In the genomic region with DNA sequence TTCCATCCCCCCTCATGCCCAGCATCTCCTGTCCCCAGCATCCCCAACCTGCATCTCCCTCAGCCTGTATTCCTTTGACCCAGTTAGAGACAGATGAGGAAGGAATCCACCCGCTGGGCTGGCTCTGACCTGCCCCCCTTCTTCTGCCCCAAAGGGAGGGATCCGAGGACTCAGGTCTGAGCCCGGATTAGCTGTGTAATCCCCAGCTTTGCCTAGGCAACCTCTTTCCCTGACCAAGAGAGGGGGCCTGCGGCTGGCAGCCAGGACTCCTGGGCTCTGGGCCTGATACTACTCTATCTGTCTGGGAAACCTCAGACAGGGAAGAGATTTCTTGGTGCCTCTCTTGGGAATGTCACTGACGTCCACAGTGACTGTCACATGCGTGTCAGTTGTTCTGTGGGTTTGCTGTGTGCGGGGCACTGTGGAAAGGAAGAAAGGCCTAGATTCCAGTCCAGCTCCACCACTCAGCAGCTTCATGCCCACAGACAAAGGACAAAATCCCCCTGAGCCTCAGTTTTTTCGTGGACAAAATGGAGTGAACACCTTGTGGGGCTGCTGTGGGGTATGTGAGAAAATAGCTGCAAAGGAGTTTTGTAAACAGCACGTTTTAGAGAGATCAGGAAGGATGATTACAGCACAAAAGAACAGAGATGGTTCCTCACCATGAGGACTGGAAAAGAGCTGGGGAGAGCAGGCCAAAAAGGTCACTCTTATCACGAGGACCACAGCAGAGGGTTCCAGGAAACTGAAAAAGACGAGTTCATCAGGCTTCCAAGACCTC, we compare ENCODE assay signal across 10 cellular contexts. TPM values are rescaled to one million over a fixed set of nuclear protein-coding genes. Genes with fewer than 3 reads are reported as not detected.
DNase-seq lines count a peak whose midpoint lies in the region; ATAC-seq and TF ChIP-seq lines count a peak whose summit lies in the region.
"Had no signal": no experiment of that assay in that cellular context is flagged by ENCODE, and none has a peak within 500 bp of the region (broad histone marks: within the 10 kb centered on the region; RNA-seq: fewer than 3 reads in every experiment).

No MANE protein-coding gene starts in this region.

- no peak overlapping the region for H3K27ac Mint-ChIP-seq in MCF 10A (ENCODE audit: low read depth, unreplicated experiment)
- H3K27ac Mint-ChIP-seq in activated CD8-positive, alpha-beta T cell treated with anti-CD3 and anti-CD28 coated beads for 36 hours, result peak overlapping the region; percentile 27

- no peaks in the 10 kb centered on the region for H3K27me3 ChIP-seq in breast epithelium
- H3K27me3 ChIP-seq in layer of hippocampus (ENCODE audit: control insufficient read depth, insufficient read depth, low read length), result no peaks in the 10 kb centered on the region
- H3K27me3 ChIP-seq in upper lobe of right lung, result no peaks in the 10 kb centered on the region

- H3K4me1 ChIP-seq in breast epithelium (no peaks in the 10 kb centered on the region), upper lobe of right lung (peaks cover 20% of the 10 kb centered on the region)

- POLR2A ChIA-PET in MCF 10A (lab: Yijun Ruan, JAX), result interaction anchor here (1.4 to 2.7 kb wide), 3 partner anchors 10 to 23 kb away, joined by 7 to 12 read pairs (median 11); a partner anchor contains a TSS
- POLR2A ChIA-PET in activated CD8-positive, alpha-beta T cell treated with anti-CD3 and anti-CD28 coated beads for 36 hours (lab: Charles Lee), result interaction anchor here (0.9 to 1.1 kb wide), 2 partner anchors 9 to 22 kb away, joined by 3 to 4 read pairs; a partner anchor contains a TSS

- peaks cover 14% of the 10 kb centered on the region for H3K36me3 Mint-ChIP-seq in MCF 10A (ENCODE audit: insufficient read depth, unreplicated experiment)
- peaks cover 19% of the 10 kb centered on the region for H3K36me3 Mint-ChIP-seq in activated CD8-positive, alpha-beta T cell treated with anti-CD3 and anti-CD28 coated beads for 36 hours (ENCODE audit: low read depth)

- H3K36me3 ChIP-seq in breast epithelium (no peaks in the 10 kb centered on the region), upper lobe of right lung (peaks cover 21% of the 10 kb centered on the region)

- TF ChIP-seq CTCF in MCF 10A (IDR thresholded peaks at IDR 0.05; ENCODE audit: unreplicated experiment) (no peak), breast epithelium (IDR thresholded peaks at IDR 0.05) (no peak), upper lobe of right lung (IDR thresholded peaks at IDR 0.05) (no peak)
- TF ChIP-seq CTCF in activated CD8-positive, alpha-beta T cell treated with anti-CD3 and anti-CD28 coated beads for 36 hours (IDR thresholded peaks at IDR 0.05), result no peak

- H3K9me3 ChIP-seq in breast epithelium (no peaks in the 10 kb centered on the region), upper lobe of right lung (no peaks in the 10 kb centered on the region)

- peak overlapping the region; percentile 80 for H3K4me3 Mint-ChIP-seq in MCF 10A (ENCODE audit: unreplicated experiment)
- H3K4me3 Mint-ChIP-seq in activated CD8-positive, alpha-beta T cell treated with anti-CD3 and anti-CD28 coated beads for 36 hours, result peak overlapping the region; percentile 52

- intact Hi-C loops in MCF 10A (cut with micrococcal nuclease), result loop anchor here (1.0 kb wide), 1 partner anchor 33 kb away; no protein-coding TSS in a partner anchor
- intact Hi-C loops in breast epithelium (cut with DNase I; ENCODE audit: low total_unique reads), result no loop called here
- intact Hi-C loops in activated CD8-positive, alpha-beta T cell treated with anti-CD3 and anti-CD28 coated beads for 36 hours (cut with micrococcal nuclease), result no loop called here
- intact Hi-C loops in upper lobe of right lung (cut with DNase I), result no loop called here

- no peak overlapping the region for H3K27ac ChIP-seq in breast epithelium
- peak overlapping the region; percentile 68 for H3K27ac ChIP-seq in layer of hippocampus (ENCODE audit: low read depth, low read length)
- H3K27ac ChIP-seq in upper lobe of right lung, result peak overlapping the region; percentile 91

- no peak for ATAC-seq in activated CD8-positive, alpha-beta T cell treated with anti-CD3 and anti-CD28 coated beads for 36 hours
- ATAC-seq in upper lobe of right lung (no peak), HG02798 (IDR thresholded peaks at IDR 0.05; ENCODE audit: poor library complexity, unreplicated experiment) (no peak)

- DNase-seq in MCF 10A (ENCODE audit: unreplicated experiment) (no peak), breast epithelium (ENCODE audit: low spot score in 2 of 2) (no peak), upper lobe of right lung (no peak), NCI-H345 treated with DMSO at 0.1 percent for 48 hours (lab: John Stamatoyannopoulos, UW; ENCODE audit: unreplicated experiment) (no peak), middle frontal gyrus (ENCODE audit: extremely low spot score, low spot score) (no peak)
- DNase-seq in activated CD8-positive, alpha-beta T cell treated with anti-CD3 and anti-CD28 coated beads for 36 hours, result no peak
- DNase-seq: NCI-H1092 treated with DMSO at 0.1 percent for 48 hours had no signal

- no peaks in the 10 kb centered on the region for H3K9me3 Mint-ChIP-seq in MCF 10A (ENCODE audit: unreplicated experiment)
- no peaks in the 10 kb centered on the region for H3K9me3 Mint-ChIP-seq in activated CD8-positive, alpha-beta T cell treated with anti-CD3 and anti-CD28 coated beads for 36 hours

- no peak for TF ChIP-seq POLR2A in breast epithelium (IDR thresholded peaks at IDR 0.05)

- no peaks in the 10 kb centered on the region for H3K4me1 Mint-ChIP-seq in MCF 10A (ENCODE audit: insufficient read depth, unreplicated experiment)
- peaks cover 18% of the 10 kb centered on the region for H3K4me1 Mint-ChIP-seq in activated CD8-positive, alpha-beta T cell treated with anti-CD3 and anti-CD28 coated beads for 36 hours (ENCODE audit: low read depth)

- CTCF ChIA-PET in MCF 10A (lab: Yijun Ruan, JAX), result interaction anchor here (0.5 to 0.6 kb wide), 2 partner anchors 21 to 282 kb away, joined by 3 read pairs; no protein-coding TSS in a partner anchor
- CTCF ChIA-PET in activated CD8-positive, alpha-beta T cell treated with anti-CD3 and anti-CD28 coated beads for 36 hours (lab: Charles Lee), result interaction anchor here (1.2 to 1.6 kb wide), 3 partner anchors 9 to 214 kb away, joined by 3 to 6 read pairs (median 4); a partner anchor contains a TSS

- peaks cover 9% of the 10 kb centered on the region for H3K27me3 Mint-ChIP-seq in MCF 10A (ENCODE audit: insufficient read depth, unreplicated experiment)
- H3K27me3 Mint-ChIP-seq in activated CD8-positive, alpha-beta T cell treated with anti-CD3 and anti-CD28 coated beads for 36 hours, result peaks cover 11% of the 10 kb centered on the region

- H3K4me3 ChIP-seq in breast epithelium (no peak overlapping the region), upper lobe of right lung (no peak overlapping the region)

- BruUV-seq in MCF 10A (replicated peaks; lab: Mats Ljungman, UMichigan), result no TSS peak

RNA-seq across cellular contexts. Expression of a gene that starts 1.3 kb away (rescaled TPM):
- total RNA-seq in MCF 10A (2022) (158 and 223 TPM in 2 replicates), breast epithelium (100 to 1,000 TPM; 159 to 222 (median 186) TPM), upper lobe of right lung (141 TPM)
- total RNA-seq in activated CD8-positive, alpha-beta T cell treated with anti-CD3 and anti-CD28 coated beads for 36 hours, result 100 to 1,000 TPM; 315 to 317 TPM

RNA-seq across cellular contexts. Expression of a gene that starts 21.8 kb away (rescaled TPM):
- total RNA-seq in MCF 10A (2022) (1,641 and 1,733 TPM in 2 replicates), breast epithelium (1,000 to 10,000 TPM in 2 of 3 donors, 100 to 1,000 TPM in 1; 552 to 1,029 (median 1,013) TPM), upper lobe of right lung (751 TPM)
- total RNA-seq in activated CD8-positive, alpha-beta T cell treated with anti-CD3 and anti-CD28 coated beads for 36 hours, result 100 to 1,000 TPM; 467 to 472 TPM

RNA-seq across cellular contexts. Expression of a gene that starts 24.3 kb away (rescaled TPM):
- total RNA-seq in MCF 10A (2022) (3.6 and 6.9 TPM in 2 replicates), breast epithelium (10 to 100 TPM in 2 of 3 donors, 1 to 10 TPM in 1; 9.7 to 15.1 (median 12.0) TPM), upper lobe of right lung (12.2 TPM)
- total RNA-seq in activated CD8-positive, alpha-beta T cell treated with anti-CD3 and anti-CD28 coated beads for 36 hours, result 10 to 100 TPM; 35.5 to 39.5 TPM

RNA-seq across cellular contexts. Expression of a gene that starts 34.1 kb away (rescaled TPM):
- total RNA-seq in MCF 10A (2022), result not detected in 2 replicates
- total RNA-seq in breast epithelium, result not detected
- total RNA-seq in activated CD8-positive, alpha-beta T cell treated with anti-CD3 and anti-CD28 coated beads for 36 hours, result not detected
- not detected for total RNA-seq in upper lobe of right lung
- total RNA-seq: kidney epithelial cell had no signal

RNA-seq across cellular contexts. Expression of a gene that starts 45.1 kb away (rescaled TPM):
- not detected in 2 replicates for total RNA-seq in MCF 10A (2022)
- total RNA-seq in breast epithelium, result under 1 TPM in 2 of 3 donors, not detected in 1; 0.66 to 0.73 TPM
- total RNA-seq in activated CD8-positive, alpha-beta T cell treated with anti-CD3 and anti-CD28 coated beads for 36 hours, result under 1 TPM; 0.31 to 0.61 TPM
- total RNA-seq in upper lobe of right lung, result 0.32 TPM

Comparison
In these comparisons a context has a peak if more than half of its experiments do, and no peak if none do; other contexts are left out.
1. H3K27ac ChIP-seq: peak in layer of hippocampus (single experiment) and upper lobe of right lung (single experiment); none in breast epithelium (0 of 2).